Comparison of ENCODE assay signal across 21 cellular contexts in genomic region chr3:157442729-157443128, GRCh38. TPM values are rescaled to one million over a fixed set of nuclear protein-coding genes. Genes with fewer than 3 reads are reported as not detected.
DNase-seq lines count a peak whose midpoint lies in the region; ATAC-seq and TF ChIP-seq lines count a peak whose summit lies in the region.
"Had no signal": no experiment of that assay in that cellular context is flagged by ENCODE, and none has a peak within 500 bp of the region (broad histone marks: within the 10 kb centered on the region; RNA-seq: fewer than 3 reads in every experiment).

No MANE protein-coding gene starts in this region.

- no peak overlapping the region for H3K27ac Mint-ChIP-seq in chondrocyte (ENCODE audit: unreplicated experiment)
- H3K27ac Mint-ChIP-seq: activated T-helper 17 cell treated with anti-CD3 and anti-CD28 coated beads, Interleukin-2, amount 50 U/mL, for 72 hours; CD4-positive, alpha-beta T cell; dendritic cell treated with granulocyte-macrophage colony-stimulating factor and Interleukin-4, amounts not matched to agents 40 ng/mL and 50 ng/mL, for 4 days; immature natural killer cell had no signal

- H3K4me3 ChIP-seq in choroid plexus epithelial cell (ENCODE audit: low read depth, low read length) (no peak overlapping the region), right atrium auricular region (no peak overlapping the region)
- H3K4me3 ChIP-seq: ascending aorta had no signal

- peaks cover 18% of the 10 kb centered on the region for H3K4me1 Mint-ChIP-seq in chondrocyte (ENCODE audit: low read depth)
- H3K4me1 Mint-ChIP-seq: activated T-helper 17 cell treated with anti-CD3 and anti-CD28 coated beads, Interleukin-2, amount 50 U/mL, for 72 hours; immature natural killer cell had no signal

- ATAC-seq in Right ventricle myocardium inferior: peak; percentile 93
- ATAC-seq in HG03045 (IDR thresholded peaks at IDR 0.05; ENCODE audit: unreplicated experiment): no peak
- ATAC-seq: activated T-helper 17 cell treated with anti-CD3 and anti-CD28 coated beads, Interleukin-2, amount 50 U/mL, for 72 hours; Panc1 had no signal

- no peak overlapping the region for H3K27ac ChIP-seq in right atrium auricular region
- H3K27ac ChIP-seq: ascending aorta had no signal

- H3K9me3 Mint-ChIP-seq in chondrocyte (ENCODE audit: low read depth): no peaks in the 10 kb centered on the region
- H3K9me3 Mint-ChIP-seq: activated T-helper 17 cell treated with anti-CD3 and anti-CD28 coated beads, Interleukin-2, amount 50 U/mL, for 72 hours; CD4-positive, alpha-beta T cell; dendritic cell treated with granulocyte-macrophage colony-stimulating factor and Interleukin-4, amounts not matched to agents 40 ng/mL and 50 ng/mL, for 4 days; immature natural killer cell had no signal

- no peaks in the 10 kb centered on the region for H3K36me3 ChIP-seq in right atrium auricular region
- H3K36me3 ChIP-seq: ascending aorta had no signal

- peaks cover 0 to 7% of the 10 kb centered on the region in 2 donors for H3K4me1 ChIP-seq in right atrium auricular region
- H3K4me1 ChIP-seq: ascending aorta had no signal

- no peaks in the 10 kb centered on the region for H3K27me3 ChIP-seq in right atrium auricular region
- H3K27me3 ChIP-seq: ascending aorta had no signal

- no peaks in the 10 kb centered on the region for H3K9me3 ChIP-seq in right atrium auricular region
- H3K9me3 ChIP-seq: ascending aorta had no signal

- no peaks in the 10 kb centered on the region for H3K27me3 Mint-ChIP-seq in chondrocyte (ENCODE audit: low read depth)

- no peak for TF ChIP-seq CTCF in choroid plexus epithelial cell (conservative IDR thresholded peaks at IDR 0.05; ENCODE audit: low read depth, low read length)
- TF ChIP-seq CTCF in right atrium auricular region (IDR thresholded peaks at IDR 0.05): no peak
- TF ChIP-seq CTCF in chondrocyte (IDR thresholded peaks at IDR 0.05): no peak

- H3K4me3 Mint-ChIP-seq in chondrocyte (ENCODE audit: unreplicated experiment): no peak overlapping the region
- H3K4me3 Mint-ChIP-seq: activated T-helper 17 cell treated with anti-CD3 and anti-CD28 coated beads, Interleukin-2, amount 50 U/mL, for 72 hours; CD4-positive, alpha-beta T cell; dendritic cell treated with granulocyte-macrophage colony-stimulating factor and Interleukin-4, amounts not matched to agents 40 ng/mL and 50 ng/mL, for 4 days; immature natural killer cell had no signal

- DNase-seq in Right ventricle myocardium inferior (ENCODE audit: missing footprints): no peak
- DNase-seq in cardiac septum (ENCODE audit: low spot score): no peak
- peak; percentile 71 for DNase-seq in choroid plexus epithelial cell (ENCODE audit: low read depth)
- peak; percentile 61 for DNase-seq in right atrium auricular region (ENCODE audit: low spot score)
- no peak for DNase-seq in chondrocyte (ENCODE audit: low spot score)
- DNase-seq in activated effector memory CD4-positive, alpha-beta T cell treated with anti-CD3 and anti-CD28 coated beads, Interleukin-2, amount 50 U/mL, for 16 hours: no peak
- DNase-seq in stimulated activated CD4-positive, alpha-beta T cell treated with anti-CD3 and anti-CD28 coated beads, Interleukin-4, amount 100 ng/mL, for 1 hour: no peak
- DNase-seq: CD4-positive, alpha-beta T cell; DND-41; immature natural killer cell; NCI-H2029 treated with DMSO at 0.1 percent for 48 hours; NCI-H526 treated with DMSO at 0.1 percent for 48 hours; nucleus accumbens; small intestine; stimulated activated naive CD4-positive, alpha-beta T cell; trophoblast cell had no signal

- intact Hi-C loops in Right ventricle myocardium inferior (cut with DNase I): no loop called here
- intact Hi-C loops in cardiac septum (cut with DNase I): no loop called here

- H3K36me3 Mint-ChIP-seq in chondrocyte (ENCODE audit: low read depth): no peaks in the 10 kb centered on the region
- H3K36me3 Mint-ChIP-seq: immature natural killer cell had no signal

RNA-seq across cellular contexts. Expression of gene PTX3, which starts 6.1 kb away (rescaled TPM):
- 0.16 TPM for total RNA-seq in Right ventricle myocardium inferior
- 2.2 TPM for total RNA-seq in cardiac septum
- 1 to 10 TPM in 1 of 2 donors, under 1 TPM in 1; 0.59 to 2.6 TPM for total RNA-seq in right atrium auricular region
- total RNA-seq in chondrocyte: 14.9 to 41.2 TPM (median 40.2 TPM) in 3 replicates

Comparison
In these comparisons a context has a peak if more than half of its experiments do, and no peak if none do; other contexts are left out.
1. DNase-seq: peak in choroid plexus epithelial cell (single experiment) and right atrium auricular region (single experiment); none in Right ventricle myocardium inferior (single experiment), cardiac septum (single experiment), chondrocyte (single experiment), activated effector memory CD4-positive, alpha-beta T cell treated with anti-CD3 and anti-CD28 coated beads, Interleukin-2, amount 50 U/mL, for 16 hours (single experiment) and stimulated activated CD4-positive, alpha-beta T cell treated with anti-CD3 and anti-CD28 coated beads, Interleukin-4, amount 100 ng/mL, for 1 hour (single experiment).